In genomic region chr2:186693446-186693842, GRCh38 we compare ENCODE assay signal across 8 cellular contexts. TPM values are rescaled to one million over a fixed set of nuclear protein-coding genes. Genes with fewer than 3 reads are reported as not detected.
DNase-seq lines count a peak whose midpoint lies in the region; ATAC-seq, FAIRE-seq and TF ChIP-seq lines count a peak whose summit lies in the region.

No MANE protein-coding gene starts in this region.

- DNase-seq in activated T-cell treated with anti-CD3 and anti-CD28 coated beads, Interleukin-2, amount 50 U/mL, for 24 hours, result no peak
- DNase-seq in activated T-cell treated with anti-CD3 and anti-CD28 coated beads, Interleukin-2, amount 50 U/mL, for 1 hour, result no peak
- DNase-seq in astrocyte (ENCODE audit: low read depth) (no peak), thyroid gland (no peak)
- DNase-seq in stimulated activated CD4-positive, alpha-beta T cell treated with anti-CD3 and anti-CD28 coated beads, Interleukin-15, amount 100 ng/mL, for 24 hours, result no peak

- peaks cover 10% of the 10 kb centered on the region for H3K4me1 Mint-ChIP-seq in activated T-cell treated with anti-CD3 and anti-CD28 coated beads, Interleukin-2, amount 50 U/mL, for 24 hours (ENCODE audit: low read depth)
- H3K4me1 Mint-ChIP-seq in astrocyte (ENCODE audit: low read depth, unreplicated experiment), result peaks cover 5% of the 10 kb centered on the region

- H3K9me3 ChIP-seq in astrocyte (ENCODE audit: insufficient read depth, low read depth, low read length) (no peaks in the 10 kb centered on the region), liver (ENCODE audit: control insufficient read depth in 4 of 4, low read length in 3 of 4) (no peaks in the 10 kb centered on the region), thyroid gland (no peaks in the 10 kb centered on the region)

- H3K27me3 ChIP-seq in astrocyte (ENCODE audit: insufficient read depth, low read length) (no peaks in the 10 kb centered on the region), liver (ENCODE audit: control insufficient read depth in 4 of 4, insufficient read depth in 4 of 4, low read length in 3 of 4) (peaks cover 0 to 4% (median 3%) of the 10 kb centered on the region in 4 donors), thyroid gland (no peaks in the 10 kb centered on the region)

- intact Hi-C loops in thyroid gland (cut with DNase I), result no loop called here

- FAIRE-seq in astrocyte (lab: Jason Lieb, UNC), result no peak

- H3K27me3 Mint-ChIP-seq in activated T-cell treated with anti-CD3 and anti-CD28 coated beads, Interleukin-2, amount 50 U/mL, for 24 hours, result peaks cover 50% of the 10 kb centered on the region
- H3K27me3 Mint-ChIP-seq in astrocyte (ENCODE audit: low read depth, unreplicated experiment), result peaks cover 3% of the 10 kb centered on the region

- no peaks in the 10 kb centered on the region for H3K36me3 Mint-ChIP-seq in activated T-cell treated with anti-CD3 and anti-CD28 coated beads, Interleukin-2, amount 50 U/mL, for 24 hours (ENCODE audit: low read depth)
- H3K36me3 Mint-ChIP-seq in astrocyte (ENCODE audit: low read depth, unreplicated experiment), result no peaks in the 10 kb centered on the region

- TF ChIP-seq CTCF in astrocyte (IDR thresholded peaks at IDR 0.05; ENCODE audit: insufficient read depth, low read depth, low read length), result no peak
- no peak for TF ChIP-seq CTCF in liver (IDR thresholded peaks at IDR 0.05; ENCODE audit: low read depth, low read length, missing input control)
- TF ChIP-seq CTCF in thyroid gland (IDR thresholded peaks at IDR 0.05), result no peak

- H2AFZ ChIP-seq in astrocyte (ENCODE audit: low read depth, low read length), result peak overlapping the region; percentile 93

- H3K9me3 Mint-ChIP-seq in activated T-cell treated with anti-CD3 and anti-CD28 coated beads, Interleukin-2, amount 50 U/mL, for 24 hours, result no peaks in the 10 kb centered on the region
- peaks cover 1% of the 10 kb centered on the region for H3K9me3 Mint-ChIP-seq in astrocyte (ENCODE audit: unreplicated experiment)

- no peak overlapping the region for H3K27ac ChIP-seq in astrocyte (ENCODE audit: low read depth, low read length)
- no peak overlapping the region for H3K27ac ChIP-seq in liver (ENCODE audit: low read depth in 1 of 2, low read length in 2 of 2)
- H3K27ac ChIP-seq in thyroid gland, result peak overlapping the region in 1 of 3 donors; percentile 74

- H3K4me1 ChIP-seq in astrocyte (ENCODE audit: insufficient read depth, low read length) (peaks cover 20% of the 10 kb centered on the region), liver (ENCODE audit: control insufficient read depth in 4 of 4, insufficient read depth in 4 of 4, low read length in 3 of 4) (peaks cover 3 to 12% (median 7%) of the 10 kb centered on the region in 4 donors), thyroid gland (peaks cover 0 to 7% of the 10 kb centered on the region in 2 donors)

- WGBS in liver, result 39% methylated on average over 7 of the region's 7 CpGs
- 37 to 38% methylated on average over 7 of the region's 7 CpGs for WGBS in thyroid gland, 2 donors

- H3K79me2 ChIP-seq in astrocyte (ENCODE audit: insufficient read depth, low read length), result peaks cover under 1% of the 10 kb centered on the region

- H3K4me2 ChIP-seq in astrocyte (ENCODE audit: low read length), result peak overlapping the region; percentile 98

- TF ChIP-seq POLR2A in thyroid gland (IDR thresholded peaks at IDR 0.05) (no peak), GM18505 (IDR thresholded peaks at IDR 0.05; ENCODE audit: borderline replicate concordance, extremely low read depth, insufficient read depth, insufficient read length) (no peak)

- peak overlapping the region; percentile 43 for H3K4me3 Mint-ChIP-seq in activated T-cell treated with anti-CD3 and anti-CD28 coated beads, Interleukin-2, amount 50 U/mL, for 24 hours
- H3K4me3 Mint-ChIP-seq in astrocyte (ENCODE audit: unreplicated experiment), result peak overlapping the region; percentile 45

- H3K36me3 ChIP-seq in astrocyte (ENCODE audit: insufficient read depth, low read length) (no peaks in the 10 kb centered on the region), liver (ENCODE audit: control insufficient read depth in 4 of 4, insufficient read depth in 3 of 4, low read depth in 1 of 4, low read length in 3 of 4) (no peaks in the 10 kb centered on the region), thyroid gland (no peaks in the 10 kb centered on the region)

- H3K27ac Mint-ChIP-seq in activated T-cell treated with anti-CD3 and anti-CD28 coated beads, Interleukin-2, amount 50 U/mL, for 24 hours, result no peak overlapping the region
- no peak overlapping the region for H3K27ac Mint-ChIP-seq in astrocyte (ENCODE audit: unreplicated experiment)

- no peaks in the 10 kb centered on the region for H4K20me1 ChIP-seq in astrocyte (ENCODE audit: insufficient read depth, low read length)

- peak overlapping the region; percentile 88 for H3K9ac ChIP-seq in astrocyte (ENCODE audit: low read length)
- H3K9ac ChIP-seq in liver (ENCODE audit: low read depth in 1 of 2, low read length in 2 of 2), result no peak overlapping the region

- TF ChIP-seq RAD21 in liver (IDR thresholded peaks at IDR 0.05), result no peak

- no peak for ATAC-seq in HG03280 (IDR thresholded peaks at IDR 0.05; ENCODE audit: unreplicated experiment)
- ATAC-seq in GM18505 (IDR thresholded peaks at IDR 0.05; ENCODE audit: unreplicated experiment), result no peak

- peak overlapping the region; percentile 80 for H3K4me3 ChIP-seq in astrocyte (ENCODE audit: insufficient read depth, low read depth, low read length)
- peak overlapping the region in 2 of 3 donors; percentile 61 to 67 for H3K4me3 ChIP-seq in liver (ENCODE audit: low read depth in 1 of 3, low read length in 3 of 3)
- H3K4me3 ChIP-seq in thyroid gland (replicated peaks in 1 of 3), result peak overlapping the region; percentile 43 to 73 (median 53)

TF ChIP-seq in liver, 16 proteins besides CTCF, POLR2A, EP300 and RAD21:
- no peak for TF ChIP-seq HNF4G (IDR thresholded peaks at IDR 0.05)
- TF ChIP-seq GABPA (IDR thresholded peaks at IDR 0.05 in 1 of 2, conservative IDR thresholded peaks at IDR 0.05 in 1 of 2), result no peak
- no peak for TF ChIP-seq ZBTB33 (IDR thresholded peaks at IDR 0.05)
- no peak for TF ChIP-seq MAX (IDR thresholded peaks at IDR 0.05)
- no peak for TF ChIP-seq FOXA1 (IDR thresholded peaks at IDR 0.05)
- TF ChIP-seq RXRA (IDR thresholded peaks at IDR 0.05), result no peak

RNA-seq across cellular contexts. Expression of gene FAM171B, which starts 0.4 kb away (rescaled TPM):
- total RNA-seq in astrocyte (13.5 and 15.5 TPM in 2 replicates), liver (1 to 10 TPM in 1 of 2 donors, under 1 TPM in 1; 0.59 to 1.0 TPM), thyroid gland (10 to 100 TPM in 1 of 4 donors, 1 to 10 TPM in 3; 3.6 to 12.9 (median 5.4) TPM)
- polyA plus RNA-seq in liver, result under 1 TPM; 0.22 TPM
